Comparison of ENCODE assay signal across 23 cellular contexts in the genomic region with DNA sequence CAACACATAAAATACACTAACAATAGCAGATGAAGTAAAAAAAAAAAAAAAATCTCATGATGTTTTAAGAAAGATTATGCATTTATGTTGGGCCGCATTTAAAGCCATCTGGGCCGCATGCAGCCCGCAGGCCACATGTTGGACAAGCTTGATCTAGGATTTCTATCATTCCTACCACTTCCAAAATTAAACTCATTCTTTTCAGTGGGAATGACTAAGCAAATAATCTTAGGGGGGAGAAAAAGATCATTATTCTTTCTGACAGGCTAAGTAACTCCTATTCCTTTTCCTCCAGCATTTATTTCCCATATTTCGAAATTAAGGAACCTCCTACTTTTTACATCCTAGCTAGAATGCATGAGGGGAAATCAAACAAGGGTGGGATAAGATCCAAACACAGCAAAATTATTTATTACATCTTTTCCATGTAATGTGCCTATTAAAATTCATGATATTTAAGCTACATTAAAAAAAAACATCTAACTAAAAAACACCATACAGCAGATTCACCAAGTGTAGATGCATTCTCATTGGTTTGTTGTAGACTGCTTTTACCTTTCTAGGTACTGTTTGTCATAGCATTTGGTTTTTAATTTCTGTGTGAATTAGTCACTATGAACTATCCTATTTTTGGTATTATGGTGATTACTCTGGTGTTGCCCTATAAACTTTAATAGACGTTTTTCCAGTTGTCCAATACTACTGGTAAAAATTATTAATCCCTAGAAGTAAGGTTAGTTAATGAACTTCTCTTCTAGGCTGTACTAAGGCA.
A peak's percentile ranks its signal among the peaks of the same experiment; 100 is the strongest.
DNase-seq lines count a peak whose midpoint lies in the region; ATAC-seq, FAIRE-seq and TF ChIP-seq lines count a peak whose summit lies in the region.
"Had no signal": no experiment of that assay in that cellular context is flagged by ENCODE, and none has a peak within 500 bp of the region (broad histone marks: within the 10 kb centered on the region; RNA-seq: fewer than 3 reads in every experiment).

No MANE protein-coding gene starts in this region.

- TF ChIP-seq CTCF in AG10803 (conservative IDR thresholded peaks at IDR 0.05; ENCODE audit: low read length) (no peak), HEK293 (tag by site-specific recombination; IDR thresholded peaks at IDR 0.05) (no peak), dorsolateral prefrontal cortex (IDR thresholded peaks at IDR 0.05 in 54 of 56, conservative IDR thresholded peaks at IDR 0.05 in 2 of 56; ENCODE audit: low read depth in 1 of 56, partially characterized antibody in 56 of 56) (no peak), osteoblast (IDR thresholded peaks at IDR 0.05; ENCODE audit: extremely low read depth, low read depth, low read length) (no peak), BE2C (IDR thresholded peaks at IDR 0.05; ENCODE audit: low read depth, low read length) (no peak)

- POLR2A ChIA-PET in HEK293 (lab: Yijun Ruan, JAX) = no interaction called here

- no peak for FAIRE-seq in GM12891 (lab: Jason Lieb, UNC)

- no peak for ATAC-seq in HG02571 (IDR thresholded peaks at IDR 0.05; ENCODE audit: unreplicated experiment)
- ATAC-seq: naive thymus-derived CD4-positive, alpha-beta T cell had no signal

- CTCF ChIA-PET in HEK293 (lab: Yijun Ruan, JAX) = interaction anchor here (0.6 to 1.1 kb wide), 4 partner anchors 17 to 1072 kb away, joined by 4 to 6 read pairs (median 5); no protein-coding TSS in a partner anchor

- no peaks in the 10 kb centered on the region for H4K20me1 ChIP-seq in osteoblast (ENCODE audit: insufficient read depth, low read length)

- intact Hi-C loops in dorsolateral prefrontal cortex (cut with DNase I) = loop anchor here in 1 of 2 donors (5.0 kb wide), 1 partner anchor 77 kb away; a partner anchor contains a TSS

- no peak overlapping the region for H3K4me2 ChIP-seq in osteoblast (ENCODE audit: insufficient read depth, low read length)

- no peak for TF ChIP-seq POLR2A in GM12891 (IDR thresholded peaks at IDR 0.05; ENCODE audit: low read depth, low read length)

- no peak overlapping the region for H3K27ac ChIP-seq in HEK293 (ENCODE audit: extremely low read depth, low read depth, low read length)
- H3K27ac ChIP-seq in dorsolateral prefrontal cortex = peak overlapping the region in 32 of 59 donors; percentile 0 to 75 (median 43)
- peak overlapping the region; percentile 38 for H3K27ac ChIP-seq in osteoblast (ENCODE audit: low read depth, low read length)
- H3K27ac ChIP-seq: adrenal gland, parathyroid adenoma, suprapubic skin, VCaP had no signal

- peaks cover 52% of the 10 kb centered on the region for H3K4me1 ChIP-seq in HEK293 (ENCODE audit: control insufficient read depth, insufficient read depth, low read length)
- H3K4me1 ChIP-seq in osteoblast (ENCODE audit: insufficient read depth, low read length) = peaks cover 37% of the 10 kb centered on the region
- no peaks in the 10 kb centered on the region; the same call in 1 of the 2 replicates for H3K4me1 ChIP-seq in BE2C
- H3K4me1 ChIP-seq: parathyroid adenoma had no signal

- no peak overlapping the region for H3K4me3 ChIP-seq in AG10803 (ENCODE audit: low read length)
- H3K4me3 ChIP-seq in HEK293 (ENCODE audit: low read depth, low read length) = no peak overlapping the region
- no peak overlapping the region for H3K4me3 ChIP-seq in dorsolateral prefrontal cortex
- no peak overlapping the region for H3K4me3 ChIP-seq in osteoblast (ENCODE audit: insufficient read depth, low read length)
- H3K4me3 ChIP-seq in BE2C (ENCODE audit: low read depth, low read length) = no peak overlapping the region
- H3K4me3 ChIP-seq: adrenal gland, sigmoid colon, suprapubic skin had no signal

- H3K9me3 ChIP-seq in HEK293 (ENCODE audit: control insufficient read depth, insufficient read depth, low read depth, low read length) (no peaks in the 10 kb centered on the region), osteoblast (ENCODE audit: low read depth, low read length) (no peaks in the 10 kb centered on the region), BE2C (no peaks in the 10 kb centered on the region)
- H3K9me3 ChIP-seq: adrenal gland, Caco-2, sigmoid colon, suprapubic skin had no signal

- DNase-seq in AG10803 (ENCODE audit: low read depth) = peak; percentile 94
- DNase-seq in dorsolateral prefrontal cortex = no peak
- DNase-seq in osteoblast (ENCODE audit: insufficient read length, low spot score, missing footprints) = no peak
- no peak for DNase-seq in BE2C
- DNase-seq in GM12891 (ENCODE audit: insufficient read length, low spot score) = no peak
- DNase-seq: activated CD4-positive, alpha-beta T cell treated with anti-CD3 and anti-CD28 coated beads, Interleukin-2, amount 10 ng/mL, durations not matched to agents 7 days and 5 days; activated CD8-positive, alpha-beta memory T cell treated with anti-CD3 and anti-CD28 coated beads, Interleukin-2, amount 50 U/mL, for 4 hours; activated gamma-delta T cell treated with Interleukin-2 at 50 U/mL for 16 hours; adrenal gland; Caco-2; caudate nucleus; EL; mesendoderm; naive thymus-derived CD4-positive, alpha-beta T cell; NCI-H1694 treated with DMSO at 0.1 percent for 48 hours; OCI-M1; SIG-M5; sigmoid colon had no signal

- H3K36me3 ChIP-seq in HEK293 (ENCODE audit: control insufficient read depth in 2 of 2, insufficient read depth in 1 of 2, low read length in 2 of 2) (no peaks in the 10 kb centered on the region), osteoblast (ENCODE audit: insufficient read depth, low read length) (no peaks in the 10 kb centered on the region), BE2C (no peaks in the 10 kb centered on the region)
- H3K36me3 ChIP-seq: adrenal gland, sigmoid colon, suprapubic skin had no signal

- H3K27me3 ChIP-seq in dorsolateral prefrontal cortex (no peaks in the 10 kb centered on the region), osteoblast (ENCODE audit: insufficient read depth, low read length) (no peaks in the 10 kb centered on the region), BE2C (no peaks in the 10 kb centered on the region)
- H3K27me3 ChIP-seq: adrenal gland, sigmoid colon, suprapubic skin had no signal

- H2AFZ ChIP-seq in osteoblast (ENCODE audit: low read length) = no peak overlapping the region
- H2AFZ ChIP-seq: parathyroid adenoma had no signal

- H3K79me2 ChIP-seq in osteoblast (ENCODE audit: insufficient read depth, low read length) = peaks cover 86% of the 10 kb centered on the region
- H3K79me2 ChIP-seq: parathyroid adenoma had no signal

TF ChIP-seq in HEK293, 187 proteins besides CTCF, POLR2A, EP300 and RAD21:
- no peak for TF ChIP-seq ZNF707 (tag by site-specific recombination; IDR thresholded peaks at IDR 0.05)
- TF ChIP-seq SP7 (tag by site-specific recombination; IDR thresholded peaks at IDR 0.05) = peak; percentile 45; the same call in 1 of the 2 replicates
- TF ChIP-seq ZNF202 (tag by site-specific recombination; IDR thresholded peaks at IDR 0.05; ENCODE audit: borderline replicate concordance) = no peak
TF ChIP-seq in HEK293: peak in this region for 1.

TF ChIP-seq in GM12891, 5 proteins besides CTCF, POLR2A, EP300 and RAD21:
- TF ChIP-seq TAF1 (IDR thresholded peaks at IDR 0.05; ENCODE audit: low read depth, low read length) (no peak), POU2F2 (IDR thresholded peaks at IDR 0.05; ENCODE audit: low read depth, low read length) (no peak), POLR2AphosphoS5 (IDR thresholded peaks at IDR 0.05; ENCODE audit: low read depth, low read length) (no peak), SPI1 (IDR thresholded peaks at IDR 0.05; ENCODE audit: low read depth, low read length) (no peak), PAX5 (IDR thresholded peaks at IDR 0.05; ENCODE audit: insufficient read depth, low read length, severe bottlenecking) (no peak)
